16 cellular contexts compared by ENCODE assay signal in genomic region chr1:115929846-115930245, GRCh38. TPM values are rescaled to one million over a fixed set of nuclear protein-coding genes. Genes with fewer than 3 reads are reported as not detected.
DNase-seq lines count a peak whose midpoint lies in the region; ATAC-seq and TF ChIP-seq lines count a peak whose summit lies in the region.
"Had no signal": no experiment of that assay in that cellular context is flagged by ENCODE, and none has a peak within 500 bp of the region (broad histone marks: within the 10 kb centered on the region; RNA-seq: fewer than 3 reads in every experiment).

No MANE protein-coding gene starts in this region.

- H3K4me3 Mint-ChIP-seq in CD8-positive, alpha-beta T cell: no peak overlapping the region
- H3K4me3 Mint-ChIP-seq in CD8-positive, alpha-beta memory T cell: no peak overlapping the region
- H3K4me3 Mint-ChIP-seq: activated naive CD8-positive, alpha-beta T cell; effector memory CD8-positive, alpha-beta T cell; naive thymus-derived CD8-positive, alpha-beta T cell had no signal

- H3K36me3 ChIP-seq in CD8-positive, alpha-beta T cell (ENCODE audit: insufficient read depth, low read length): no peaks in the 10 kb centered on the region
- H3K36me3 ChIP-seq in CD8-positive, alpha-beta memory T cell (ENCODE audit: insufficient read depth, low read length): no peaks in the 10 kb centered on the region

- TF ChIP-seq CTCF in epithelial cell of esophagus (IDR thresholded peaks at IDR 0.05; ENCODE audit: insufficient read depth, low read depth, low read length, missing control alignments): no peak
- TF ChIP-seq CTCF in CD8-positive, alpha-beta T cell (IDR thresholded peaks at IDR 0.05): no peak

- H3K4me1 ChIP-seq in CD8-positive, alpha-beta T cell (ENCODE audit: insufficient read depth, low read length): no peaks in the 10 kb centered on the region
- H3K4me1 ChIP-seq in CD8-positive, alpha-beta memory T cell (ENCODE audit: insufficient read depth, low read length): no peaks in the 10 kb centered on the region

- POLR2A ChIA-PET in CD8-positive, alpha-beta T cell (lab: Charles Lee): no interaction called here
- POLR2A ChIA-PET in CD8-positive, alpha-beta memory T cell (lab: Charles Lee): no interaction called here

- H3K36me3 Mint-ChIP-seq in CD8-positive, alpha-beta T cell: no peaks in the 10 kb centered on the region
- no peaks in the 10 kb centered on the region for H3K36me3 Mint-ChIP-seq in CD8-positive, alpha-beta memory T cell
- H3K36me3 Mint-ChIP-seq: activated naive CD8-positive, alpha-beta T cell; naive thymus-derived CD8-positive, alpha-beta T cell had no signal

- H3K27me3 Mint-ChIP-seq in CD8-positive, alpha-beta T cell (ENCODE audit: low read depth): peaks cover 7% of the 10 kb centered on the region
- peaks cover 2 to 12% of the 10 kb centered on the region in 2 donors for H3K27me3 Mint-ChIP-seq in CD8-positive, alpha-beta memory T cell
- H3K27me3 Mint-ChIP-seq: activated naive CD8-positive, alpha-beta T cell had no signal

- ATAC-seq in CD8-positive, alpha-beta T cell: no peak
- ATAC-seq in GM19463 (IDR thresholded peaks at IDR 0.05; ENCODE audit: unreplicated experiment) (no peak), HG02840 (IDR thresholded peaks at IDR 0.05; ENCODE audit: low FRiP score, unreplicated experiment) (no peak)
- ATAC-seq: effector memory CD8-positive, alpha-beta T cell; naive thymus-derived CD8-positive, alpha-beta T cell had no signal

- H3K4me1 Mint-ChIP-seq in CD8-positive, alpha-beta T cell (ENCODE audit: low read depth): no peaks in the 10 kb centered on the region
- no peaks in the 10 kb centered on the region for H3K4me1 Mint-ChIP-seq in CD8-positive, alpha-beta memory T cell

- DNase-seq in G401 (ENCODE audit: low spot score): peak; percentile 7
- peak; percentile 8 to 53 for DNase-seq in NCI-H446 (lab: John Stamatoyannopoulos, UW)
- peak; percentile 61 for DNase-seq in epithelial cell of esophagus (ENCODE audit: low read depth)
- DNase-seq in putamen (ENCODE audit: low spot score): peak; percentile 17
- DNase-seq in CD8-positive, alpha-beta T cell: no peak
- no peak for DNase-seq in CD8-positive, alpha-beta memory T cell
- DNase-seq: activated CD8-positive, alpha-beta memory T cell treated with anti-CD3 and anti-CD28 coated beads for 24 hours; DND-41; effector memory CD8-positive, alpha-beta T cell; naive thymus-derived CD8-positive, alpha-beta T cell; NCI-H187 treated with DMSO at 0.1 percent for 48 hours; stimulated activated CD4-positive, alpha-beta T cell treated with anti-CD3 and anti-CD28 coated beads, Interleukin-15, amount 100 ng/mL, for 24 hours; T-helper 9 cell had no signal

- no peak overlapping the region for H3K4me3 ChIP-seq in epithelial cell of esophagus (ENCODE audit: low read length)
- H3K4me3 ChIP-seq in CD8-positive, alpha-beta T cell (ENCODE audit: low read depth, low read length): no peak overlapping the region
- no peak overlapping the region for H3K4me3 ChIP-seq in CD8-positive, alpha-beta memory T cell (ENCODE audit: low read length)

- H3K27ac Mint-ChIP-seq in CD8-positive, alpha-beta T cell: no peak overlapping the region
- H3K27ac Mint-ChIP-seq in CD8-positive, alpha-beta memory T cell: no peak overlapping the region
- H3K27ac Mint-ChIP-seq: activated naive CD8-positive, alpha-beta T cell; effector memory CD8-positive, alpha-beta T cell; naive thymus-derived CD8-positive, alpha-beta T cell had no signal

- no peaks in the 10 kb centered on the region for H3K9me3 ChIP-seq in CD8-positive, alpha-beta T cell (ENCODE audit: low read length)
- no peaks in the 10 kb centered on the region for H3K9me3 ChIP-seq in CD8-positive, alpha-beta memory T cell (ENCODE audit: low read length)

- H3K9me3 Mint-ChIP-seq in CD8-positive, alpha-beta T cell: no peaks in the 10 kb centered on the region
- H3K9me3 Mint-ChIP-seq in CD8-positive, alpha-beta memory T cell: peaks cover 0 to 1% (median 0%) of the 10 kb centered on the region in 5 donors

- in situ Hi-C loops in G401 (cut with HindIII; ENCODE audit: low sequenced_read_pairs): no loop called here

- intact Hi-C loops in CD8-positive, alpha-beta T cell (cut with DNase I, micrococcal nuclease): no loop called here

- no peaks in the 10 kb centered on the region for H3K27me3 ChIP-seq in CD8-positive, alpha-beta T cell (ENCODE audit: insufficient read depth, low read length)
- no peaks in the 10 kb centered on the region for H3K27me3 ChIP-seq in CD8-positive, alpha-beta memory T cell (ENCODE audit: insufficient read depth, low read length, poor library complexity, severe bottlenecking)

- H3K27ac ChIP-seq in CD8-positive, alpha-beta T cell (ENCODE audit: low read depth, low read length): no peak overlapping the region
- H3K27ac ChIP-seq in CD8-positive, alpha-beta memory T cell (ENCODE audit: low read depth, low read length): no peak overlapping the region

- CTCF ChIA-PET in CD8-positive, alpha-beta T cell (lab: Charles Lee): no interaction called here
- CTCF ChIA-PET in CD8-positive, alpha-beta memory T cell (lab: Charles Lee): no interaction called here

RNA-seq across cellular contexts. Expression of gene SLC22A15, which starts 46.5 kb away (rescaled TPM):
- total RNA-seq in G401 (2014; rRNA removed; shearing (Covaris generic)): not detected in 2 replicates
- total RNA-seq in CD8-positive, alpha-beta T cell: under 1 TPM in 1 of 2 experiments, not detected in 1; 0.16 TPM
- 1 to 10 TPM in 1 of 2 experiments, under 1 TPM in 1; 0.68 to 1.2 TPM for total RNA-seq in CD8-positive, alpha-beta memory T cell
- polyA plus RNA-seq in CD8-positive, alpha-beta memory T cell: not detected
- polyA plus RNA-seq: naive thymus-derived CD8-positive, alpha-beta T cell had no signal

Comparison
In these comparisons a context has a peak if more than half of its experiments do, and no peak if none do; other contexts are left out.
1. DNase-seq: peak in G401 (single experiment), NCI-H446 (2 of 2), epithelial cell of esophagus (single experiment) and putamen (single experiment); none in CD8-positive, alpha-beta T cell (0 of 7) and CD8-positive, alpha-beta memory T cell (0 of 5).